Comparison of ENCODE assay signal across 29 cellular contexts in genomic region chr10:122814493-122814892, GRCh38. TPM values are rescaled to one million over a fixed set of nuclear protein-coding genes. Genes with fewer than 3 reads are reported as not detected.
"Had no signal": no experiment of that assay in that cellular context is flagged by ENCODE, and none has a peak within 500 bp of the region (broad histone marks: within the 10 kb centered on the region; RNA-seq: fewer than 3 reads in every experiment).

No MANE protein-coding gene starts in this region.

- H3K4me3 ChIP-seq: coronary artery, dorsolateral prefrontal cortex, gastroesophageal sphincter, heart left ventricle, hepatocyte, lung had no signal

- H3K4me1 ChIP-seq: foreskin keratinocyte, gastroesophageal sphincter, heart left ventricle had no signal

- H3K27me3 ChIP-seq: hepatocyte had no signal

- H3K9me3 ChIP-seq: gastroesophageal sphincter, heart left ventricle had no signal

- FAIRE-seq: colon, endometrium, frontal cortex, kidney had no signal

- DNase-seq: dermis blood vessel endothelial cell; dorsolateral prefrontal cortex; effector CD8-positive, alpha-beta T cell; effector memory CD8-positive, alpha-beta T cell; endodermal cell; erythroblast; foreskin keratinocyte; heart left ventricle; hypothalamus; immature natural killer cell; islet precursor cell; kidney; kidney glomerular epithelial cell; left colon; left ventricle myocardium superior; mammary epithelial cell; mesendoderm; midbrain; naive thymus-derived CD4-positive, alpha-beta T cell had no signal

- H3K27ac ChIP-seq: coronary artery, dorsolateral prefrontal cortex, epithelial cell of prostate, foreskin keratinocyte, gastroesophageal sphincter, heart left ventricle, hepatocyte had no signal

- ATAC-seq: effector memory CD8-positive, alpha-beta T cell; esophagus mucosa; foreskin keratinocyte; gastroesophageal sphincter; heart left ventricle; left colon; left lobe of liver; left ventricle myocardium superior; naive thymus-derived CD4-positive, alpha-beta T cell had no signal

- H3K36me3 ChIP-seq: gastroesophageal sphincter, heart left ventricle had no signal

RNA-seq across cellular contexts. Expression of gene CUZD1, which starts 31.2 kb away (rescaled TPM):
- total RNA-seq: hepatocyte had no signal
